Comparison of ENCODE assay signal across 8 cellular contexts in genomic region chr9:122213589-122214413, GRCh38. TPM values are rescaled to one million over a fixed set of nuclear protein-coding genes. Genes with fewer than 3 reads are reported as not detected.
A peak's percentile ranks its signal among the peaks of the same experiment; 100 is the strongest.
DNase-seq lines count a peak whose midpoint lies in the region; ATAC-seq and TF ChIP-seq lines count a peak whose summit lies in the region.

No MANE protein-coding gene starts in this region.

- POLR2A ChIA-PET in A673 (lab: Charles Lee; ENCODE audit: low non-redundant PET), result no interaction called here

- peaks cover 88% of the 10 kb centered on the region for H3K27me3 Mint-ChIP-seq in T-helper 17 cell

- no peaks in the 10 kb centered on the region for H3K9me3 ChIP-seq in A673 (ENCODE audit: low read depth, low read length, poor library complexity, severe bottlenecking)
- no peaks in the 10 kb centered on the region for H3K9me3 ChIP-seq in T-helper 17 cell (ENCODE audit: control insufficient read depth, low read length, poor library complexity, severe bottlenecking)
- H3K9me3 ChIP-seq in lung (ENCODE audit: control insufficient read depth in 2 of 2, insufficient read depth in 1 of 2, low read length in 1 of 2), result peaks cover 0 to 4% of the 10 kb centered on the region in 2 donors

- H3K36me3 Mint-ChIP-seq in T-helper 17 cell (ENCODE audit: low read depth), result peaks cover 8% of the 10 kb centered on the region

- H3K27ac ChIP-seq in A673 (ENCODE audit: low read depth, low read length, poor library complexity, severe bottlenecking) (no peak overlapping the region), lung (ENCODE audit: low read depth in 1 of 2, low read length in 1 of 2) (no peak overlapping the region)

- no TSS peak for BruUV-seq in A673 (replicated peaks; lab: Mats Ljungman, UMichigan)

- WGBS in lung, 2 donors, result 22 to 26% methylated on average over 76 to 93 of the region's 93 CpGs

- peaks cover 85% of the 10 kb centered on the region for H3K27me3 ChIP-seq in A673 (replicated peaks; ENCODE audit: insufficient read depth, low read depth, low read length, poor library complexity)
- no peaks in the 10 kb centered on the region for H3K27me3 ChIP-seq in lung (ENCODE audit: control insufficient read depth, insufficient read depth)

- H3K4me1 Mint-ChIP-seq in T-helper 17 cell, result peaks cover 24% of the 10 kb centered on the region

- H3K4me3 ChIP-seq in A673 (ENCODE audit: low read depth, low read length, poor library complexity, severe bottlenecking) (peak overlapping the region; percentile 28), cardiac fibroblast (replicated peaks in 1 of 2; ENCODE audit: low read depth in 2 of 2, low read length in 2 of 2) (peak overlapping the region; percentile 32 to 40), lung (no peak overlapping the region)

- CTCF ChIA-PET in A673 (lab: Charles Lee), result interaction anchor here (0.8 kb wide), 1 partner anchor 89 kb away, joined by 3 read pairs; no protein-coding TSS in a partner anchor

- H3K4me1 ChIP-seq in A673 (ENCODE audit: insufficient read depth, low read length, poor library complexity, severe bottlenecking) (peaks cover 8% of the 10 kb centered on the region), lung (ENCODE audit: control insufficient read depth in 2 of 2, insufficient read depth in 2 of 2, low read length in 2 of 2) (no peaks in the 10 kb centered on the region)

- H3K4me3 Mint-ChIP-seq in T-helper 17 cell, result peak overlapping the region; percentile 81

- DNase-seq in A673 (ENCODE audit: low spot score) (peak; percentile 73), NCI-H1092 (lab: John Stamatoyannopoulos, UW) (peak; percentile 74), T-helper 17 cell (peak in 1 of 3 donors; percentile 28), cardiac fibroblast (ENCODE audit: low read depth in 2 of 2) (peak in 1 of 2 donors; percentile 16), lung (ENCODE audit: low spot score) (no peak), hippocampal formation (lab: John Stamatoyannopoulos, UW) (no peak)
- DNase-seq in stimulated activated CD8-positive, alpha-beta memory T cell treated with anti-CD3 and anti-CD28 coated beads, Interleukin-2, amount 100 ng/mL, for 48 hours (ENCODE audit: low read depth in 2 of 2), result peak; percentile 36 to 52

- TF ChIP-seq CTCF in A673 (conservative IDR thresholded peaks at IDR 0.05; ENCODE audit: low read depth, low read length) (no peak), cardiac fibroblast (IDR thresholded peaks at IDR 0.05; ENCODE audit: low read depth, low read length) (no peak), lung (IDR thresholded peaks at IDR 0.05; ENCODE audit: control extremely low read depth, extremely low read depth) (no peak)

- H3K36me3 ChIP-seq in A673 (ENCODE audit: insufficient read depth, low read length, poor library complexity, severe bottlenecking), result no peaks in the 10 kb centered on the region
- H3K36me3 ChIP-seq in lung (ENCODE audit: control insufficient read depth in 2 of 2, insufficient read depth in 2 of 2, low read length in 2 of 2), result no peaks in the 10 kb centered on the region

- intact Hi-C loops in A673 (cut with micrococcal nuclease; ENCODE audit: unreplicated experiment), result no loop called here

- peak; percentile 64 for ATAC-seq in GM19395 (IDR thresholded peaks at IDR 0.05; ENCODE audit: unreplicated experiment)
- peak; percentile 78 for ATAC-seq in T-helper 17 cell
- ATAC-seq in lung (ENCODE audit: insufficient read depth, low FRiP score), result peak; percentile 49

- no peak overlapping the region for H3K27ac Mint-ChIP-seq in T-helper 17 cell

RNA-seq across cellular contexts. Expression of gene LHX6, which starts 15.0 kb away (rescaled TPM):
- total RNA-seq in A673 (2021), result not detected in 2 replicates
- not detected for total RNA-seq in T-helper 17 cell
- 10 to 100 TPM in 1 of 2 donors, 1 to 10 TPM in 1; 3.2 to 11.3 TPM for total RNA-seq in lung
- 1 to 10 TPM; 3.7 to 5.0 TPM for polyA plus RNA-seq in lung

RNA-seq across cellular contexts. Expression of gene RBM18, which starts 50.8 kb away (rescaled TPM):
- total RNA-seq in A673 (2021), result 29.3 and 30.8 TPM in 2 replicates
- total RNA-seq in T-helper 17 cell, result 10 to 100 TPM; 19.1 to 25.9 TPM
- 10 to 100 TPM; 15.4 to 20.5 TPM for total RNA-seq in lung
- 1 to 10 TPM; 5.5 to 9.4 TPM for polyA plus RNA-seq in lung

RNA-seq across cellular contexts. Expression of gene MRRF, which starts 50.9 kb away (rescaled TPM):
- 35.0 and 44.9 TPM in 2 replicates for total RNA-seq in A673 (2021)
- total RNA-seq in T-helper 17 cell, result 10 to 100 TPM; 24.8 to 25.4 TPM
- total RNA-seq in lung, result 10 to 100 TPM; 31.9 to 43.9 TPM
- 10 to 100 TPM; 22.3 to 30.4 TPM for polyA plus RNA-seq in lung

RNA-seq across cellular contexts. Expression of gene MORN5, which starts 54.1 kb away (rescaled TPM):
- total RNA-seq in A673 (2021) (not detected in 2 replicates), T-helper 17 cell (not detected), lung (10 to 100 TPM; 17.9 to 22.9 TPM)
- polyA plus RNA-seq in lung, result 10 to 100 TPM; 18.2 to 19.0 TPM

RNA-seq across cellular contexts. Expression of gene NDUFA8, which starts 54.2 kb away (rescaled TPM):
- total RNA-seq in A673 (2021), result 105 and 107 TPM in 2 replicates
- 10 to 100 TPM in 1 of 2 donors, 1 to 10 TPM in 1; 9.2 to 13.0 TPM for total RNA-seq in T-helper 17 cell
- total RNA-seq in lung, result 10 to 100 TPM; 26.6 to 46.3 TPM
- 100 to 1,000 TPM in 1 of 2 donors, 10 to 100 TPM in 1; 70.3 to 107 TPM for polyA plus RNA-seq in lung

Comparison
In these comparisons a context has a peak if more than half of its experiments do, and no peak if none do; other contexts are left out.
1. DNase-seq: peak in A673 (single experiment), NCI-H1092 (single experiment) and stimulated activated CD8-positive, alpha-beta memory T cell treated with anti-CD3 and anti-CD28 coated beads, Interleukin-2, amount 100 ng/mL, for 48 hours (2 of 2); none in lung (single experiment) and hippocampal formation (0 of 2).
2. Peak in every context shown above with its lines, with median percentiles within 50 percentile points of each other: ATAC-seq.